In genomic region chr14:78902010-78902623, GRCh38 we compare ENCODE assay signal across 8 cellular contexts.
DNase-seq lines count a peak whose midpoint lies in the region; ATAC-seq and FAIRE-seq lines count a peak whose summit lies in the region.

No MANE protein-coding gene starts in this region.

- ATAC-seq in naive thymus-derived CD4-positive, alpha-beta T cell = no peak

- peaks cover 0 to 6% (median 3%) of the 10 kb centered on the region in 5 donors for H3K27me3 Mint-ChIP-seq in naive thymus-derived CD4-positive, alpha-beta T cell

- no peak overlapping the region for H3K27ac ChIP-seq in naive thymus-derived CD4-positive, alpha-beta T cell (ENCODE audit: low read depth, low read length)

- no peaks in the 10 kb centered on the region for H3K36me3 ChIP-seq in naive thymus-derived CD4-positive, alpha-beta T cell (ENCODE audit: control insufficient read depth in 2 of 3, insufficient read depth in 3 of 3, low read length in 3 of 3)

- no peaks in the 10 kb centered on the region for H3K27me3 ChIP-seq in naive thymus-derived CD4-positive, alpha-beta T cell (ENCODE audit: control insufficient read depth in 2 of 2, insufficient read depth in 2 of 2, low read length in 2 of 2)

- peak; percentile 22 for FAIRE-seq in TTC549 (lab: Jason Lieb, UNC)

- H3K9me3 Mint-ChIP-seq in naive thymus-derived CD4-positive, alpha-beta T cell = peaks cover 0 to 6% (median 2%) of the 10 kb centered on the region in 11 donors

- POLR2A ChIA-PET in naive thymus-derived CD4-positive, alpha-beta T cell (lab: Charles Lee) = no interaction called here

- peaks cover 0 to 4% (median 0%) of the 10 kb centered on the region in 5 donors for H3K36me3 Mint-ChIP-seq in naive thymus-derived CD4-positive, alpha-beta T cell

- no peak overlapping the region for H3K4me3 ChIP-seq in naive thymus-derived CD4-positive, alpha-beta T cell (ENCODE audit: low read length)

- no peaks in the 10 kb centered on the region for H3K9me3 ChIP-seq in naive thymus-derived CD4-positive, alpha-beta T cell (ENCODE audit: control insufficient read depth in 2 of 3, low read length in 3 of 3)

- H3K27ac Mint-ChIP-seq in naive thymus-derived CD4-positive, alpha-beta T cell = no peak overlapping the region

- peak; percentile 19 for DNase-seq in NCI-H345 (lab: John Stamatoyannopoulos, UW)
- DNase-seq in NCI-H345 treated with DMSO at 0.1 percent for 48 hours (lab: John Stamatoyannopoulos, UW; ENCODE audit: unreplicated experiment) = no peak
- DNase-seq in HuH-7 (ENCODE audit: low spot score) = peak; percentile 6
- DNase-seq in hypothalamus (lab: John Stamatoyannopoulos, UW) = peak in 37 of 51 donors; percentile 0 to 74 (median 32)
- no peak for DNase-seq in NCI-H2029 treated with DMSO at 0.1 percent for 48 hours (lab: John Stamatoyannopoulos, UW)
- no peak for DNase-seq in GDM1 (lab: John Stamatoyannopoulos, UW)
- no peak for DNase-seq in naive thymus-derived CD4-positive, alpha-beta T cell

- no peaks in the 10 kb centered on the region for H3K4me1 ChIP-seq in naive thymus-derived CD4-positive, alpha-beta T cell (ENCODE audit: control insufficient read depth in 2 of 2, insufficient read depth in 2 of 2, low read length in 2 of 2)

- CTCF ChIA-PET in naive thymus-derived CD4-positive, alpha-beta T cell (lab: Charles Lee) = no interaction called here

- no peak overlapping the region for H3K4me3 Mint-ChIP-seq in naive thymus-derived CD4-positive, alpha-beta T cell

- intact Hi-C loops in naive thymus-derived CD4-positive, alpha-beta T cell (cut with micrococcal nuclease) = no loop called here

- H3K4me1 Mint-ChIP-seq in naive thymus-derived CD4-positive, alpha-beta T cell = no peaks in the 10 kb centered on the region

Comparison
In these comparisons a context has a peak if more than half of its experiments do, and no peak if none do; other contexts are left out.
1. DNase-seq: peak in NCI-H345 (single experiment), HuH-7 (single experiment) and hypothalamus (37 of 51); none in NCI-H345 treated with DMSO at 0.1 percent for 48 hours (single experiment), NCI-H2029 treated with DMSO at 0.1 percent for 48 hours (single experiment), GDM1 (single experiment) and naive thymus-derived CD4-positive, alpha-beta T cell (0 of 9).